Comparison of ENCODE assay signal across 1 cellular context in the genomic region with DNA sequence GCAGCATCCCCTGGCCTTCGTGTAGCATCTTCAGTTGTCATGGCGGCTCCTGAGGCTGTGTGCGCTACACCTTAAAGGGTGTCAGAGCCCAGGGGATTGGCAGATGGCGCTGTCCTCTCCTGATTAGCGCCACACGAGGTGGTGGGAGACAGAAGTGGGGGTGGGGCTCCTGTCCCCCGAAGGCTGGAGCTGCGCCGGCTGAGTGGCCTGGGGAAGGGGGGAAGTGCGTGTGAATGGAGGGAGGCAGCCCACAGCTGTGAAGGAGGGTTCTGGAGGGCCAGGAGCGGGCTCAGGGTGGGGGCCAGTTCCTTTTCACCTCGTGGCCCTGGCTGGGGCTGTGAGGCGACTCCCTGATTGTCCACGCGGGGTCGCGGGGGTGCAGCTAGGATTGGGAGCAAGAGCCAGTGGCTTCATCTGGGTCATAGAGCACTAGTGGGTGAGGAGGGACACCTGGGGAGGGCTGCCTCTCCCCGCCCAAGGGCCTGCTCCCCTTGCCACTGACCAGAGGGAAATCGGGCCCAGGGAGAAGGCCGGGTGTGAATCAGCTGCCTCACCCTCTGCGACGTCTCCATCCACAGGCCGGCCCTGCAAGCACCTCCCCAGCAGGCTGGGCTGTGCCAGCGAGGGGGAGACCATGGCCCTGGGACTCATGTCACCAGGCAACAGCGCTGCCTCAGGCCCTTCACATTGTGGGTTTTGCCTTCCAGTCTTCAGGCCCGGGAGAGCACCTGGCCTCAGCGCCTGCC.
TF ChIP-seq lines count a peak whose summit lies in the region.

No MANE protein-coding gene starts in this region.

TF ChIP-seq in HCT116, 20 proteins besides CTCF, POLR2A, EP300 and RAD21 (continued from another document):
- TF ChIP-seq REST (IDR thresholded peaks at IDR 0.05; ENCODE audit: low read depth) (no peak), SIN3A (IDR thresholded peaks at IDR 0.05; ENCODE audit: low read depth) (no peak), ZNF274 (IDR thresholded peaks at IDR 0.05; ENCODE audit: low read depth, low read length) (no peak), EGR1 (IDR thresholded peaks at IDR 0.05; ENCODE audit: low read depth) (no peak), EZH2phosphoT487 (IDR thresholded peaks at IDR 0.05; ENCODE audit: borderline replicate concordance) (no peak)
